Comparison of ENCODE assay signal across 8 cellular contexts in genomic region chr18:24878289-24878688, GRCh38.
A peak's percentile ranks its signal among the peaks of the same experiment; 100 is the strongest.
DNase-seq lines count a peak whose midpoint lies in the region; ATAC-seq, FAIRE-seq and TF ChIP-seq lines count a peak whose summit lies in the region.

No MANE protein-coding gene starts in this region.

- RAD21 ChIA-PET in HCT116 (lab: Charles Lee; ENCODE audit: low non-redundant PET in 1 of 2, low total read pairs in 2 of 2, uncharacterized antibody in 2 of 2, unreplicated experiment in 2 of 2) = no interaction called here

- ATAC-seq in HCT116 = no peak
- ATAC-seq in gastrocnemius medialis = peak in 1 of 2 donors; percentile 50

- intact Hi-C loops in HCT116 (cut with micrococcal nuclease) (no loop called here), gastrocnemius medialis (cut with DNase I; ENCODE audit: low total_unique reads) (loop anchor here (2.0 to 10.0 kb wide), 3 partner anchors 187 to 1017 kb away; partner anchors contain the start of gene ZNF521)

- H2AFZ ChIP-seq in HCT116 (ENCODE audit: low read depth, low read length, poor library complexity, severe bottlenecking) = no peak overlapping the region

- no peak for TF ChIP-seq POLR2A in HCT116 (IDR thresholded peaks at IDR 0.05; ENCODE audit: borderline replicate concordance, extremely low read depth, insufficient read depth, insufficient read length)
- no peak for TF ChIP-seq POLR2A in gastrocnemius medialis (IDR thresholded peaks at IDR 0.05)

- no peak overlapping the region for H3K9ac ChIP-seq in HCT116 (ENCODE audit: low read length)

- CTCF ChIA-PET in HCT116 (lab: Charles Lee) = no interaction called here

- H3K27ac ChIP-seq in HCT116 (ENCODE audit: low read depth, low read length) (no peak overlapping the region), gastrocnemius medialis (no peak overlapping the region)

- no TSS peak for BruUV-seq in HCT116 (replicated peaks; lab: Mats Ljungman, UMichigan)

- peak; percentile 44 for TF ChIP-seq RAD21 in HCT116 (IDR thresholded peaks at IDR 0.05; ENCODE audit: low read depth)

- DNase-seq in HCT116 (ENCODE audit: low read depth, low spot score) (no peak), SHP77 treated with DMSO at 0.1 percent for 48 hours (lab: John Stamatoyannopoulos, UW) (peak; percentile 8), germinal center (ENCODE audit: low spot score) (peak; percentile 14), gastrocnemius medialis (no peak), NCI-H146 treated with DMSO at 0.1 percent for 48 hours (lab: John Stamatoyannopoulos, UW; ENCODE audit: unreplicated experiment) (no peak), CD1c-positive myeloid dendritic cell (ENCODE audit: extremely low spot score) (no peak)
- DNase-seq in effector CD4-positive, alpha-beta T cell = no peak

- H3K4me3 ChIP-seq in HCT116 (replicated peaks in 1 of 2; ENCODE audit: low read depth in 1 of 2, low read length in 2 of 2) = no peak overlapping the region
- H3K4me3 ChIP-seq in gastrocnemius medialis = no peak overlapping the region

- H3K9me2 ChIP-seq in HCT116 (ENCODE audit: insufficient read depth) = no peaks in the 10 kb centered on the region

- in situ Hi-C loops in gastrocnemius medialis (cut with MboI; ENCODE audit: low sequenced_read_pairs in 4 of 4) = loop anchor here in 3 of 4 donors (5.0 to 25.0 kb wide), 4 partner anchors 784 to 1019 kb away; no protein-coding TSS in a partner anchor

- H3K4me1 ChIP-seq in HCT116 (ENCODE audit: control insufficient read depth in 1 of 2, insufficient read depth in 2 of 2, low read length in 2 of 2) (no peaks in the 10 kb centered on the region), gastrocnemius medialis (no peaks in the 10 kb centered on the region)

- H3K4me2 ChIP-seq in HCT116 (ENCODE audit: low read length) = no peak overlapping the region

- H3K79me2 ChIP-seq in HCT116 (ENCODE audit: insufficient read depth, low read length) = no peaks in the 10 kb centered on the region

- H4K20me1 ChIP-seq in HCT116 (ENCODE audit: insufficient read depth) = no peaks in the 10 kb centered on the region

- POLR2A ChIA-PET in HCT116 (lab: Charles Lee) = no interaction called here

- H3K9me3 ChIP-seq in HCT116 (ENCODE audit: control insufficient read depth in 1 of 2, insufficient read depth in 1 of 2, low read depth in 1 of 2, low read length in 2 of 2) (no peaks in the 10 kb centered on the region), gastrocnemius medialis (no peaks in the 10 kb centered on the region)

- H3K27me3 ChIP-seq in HCT116 (ENCODE audit: insufficient read depth, low read length) (no peaks in the 10 kb centered on the region), gastrocnemius medialis (no peaks in the 10 kb centered on the region)

- H3K36me3 ChIP-seq in HCT116 (ENCODE audit: control insufficient read depth in 1 of 2, insufficient read depth in 2 of 2, low read length in 2 of 2) (no peaks in the 10 kb centered on the region), gastrocnemius medialis (no peaks in the 10 kb centered on the region)

- TF ChIP-seq CTCF in HCT116 (IDR thresholded peaks at IDR 0.05 in 2 of 3, conservative IDR thresholded peaks at IDR 0.05 in 1 of 3; ENCODE audit: borderline replicate concordance in 1 of 3, insufficient read depth in 1 of 3, low read depth in 2 of 3, low read length in 2 of 3) (peak in 2 of 3 experiments; percentile 8 to 40; a peak in 2 of 6 replicates), gastrocnemius medialis (IDR thresholded peaks at IDR 0.05 in 4 of 5, conservative IDR thresholded peaks at IDR 0.05 in 1 of 5) (peak; percentile 30 to 56 (median 55))

- peak; percentile 97 for FAIRE-seq in A204.1 (lab: Jason Lieb, UNC)

TF ChIP-seq in HCT116, 20 proteins besides CTCF, POLR2A, EP300 and RAD21:
- no peak for TF ChIP-seq ZNF274 (IDR thresholded peaks at IDR 0.05; ENCODE audit: low read depth, low read length)
- TF ChIP-seq EZH2phosphoT487 (IDR thresholded peaks at IDR 0.05; ENCODE audit: borderline replicate concordance) = no peak
- TF ChIP-seq FOSL1 (IDR thresholded peaks at IDR 0.05; ENCODE audit: low read depth) = no peak
- no peak for TF ChIP-seq SP1 (IDR thresholded peaks at IDR 0.05; ENCODE audit: low read depth)
- TF ChIP-seq JUND (IDR thresholded peaks at IDR 0.05) = no peak
- TF ChIP-seq POLR2AphosphoS5 (IDR thresholded peaks at IDR 0.05; ENCODE audit: low read depth, low read length) = no peak
- TF ChIP-seq EGR1 (IDR thresholded peaks at IDR 0.05; ENCODE audit: low read depth) = no peak
- TF ChIP-seq ATF3 (IDR thresholded peaks at IDR 0.05) = no peak
- no peak for TF ChIP-seq CEBPB (IDR thresholded peaks at IDR 0.05; ENCODE audit: low read depth)
- no peak for TF ChIP-seq YY1 (IDR thresholded peaks at IDR 0.05; ENCODE audit: extremely low read depth, insufficient replicate concordance, low read depth, low read length)

Comparison
In these comparisons a context has a peak if more than half of its experiments do, and no peak if none do; other contexts are left out.
1. DNase-seq: peak in SHP77 treated with DMSO at 0.1 percent for 48 hours (single experiment) and germinal center (single experiment); none in HCT116 (single experiment), gastrocnemius medialis (0 of 2), NCI-H146 treated with DMSO at 0.1 percent for 48 hours (single experiment), effector CD4-positive, alpha-beta T cell (single experiment) and CD1c-positive myeloid dendritic cell (single experiment).